8 cellular contexts compared by ENCODE assay signal in genomic region chr1:160085686-160086089, GRCh38. TPM values are rescaled to one million over a fixed set of nuclear protein-coding genes. Genes with fewer than 3 reads are reported as not detected.
DNase-seq lines count a peak whose midpoint lies in the region; ATAC-seq and TF ChIP-seq lines count a peak whose summit lies in the region.

No MANE protein-coding gene starts in this region.

- H3K4me3 ChIP-seq in Jurkat, Clone E6-1 (ENCODE audit: low read length) = no peak overlapping the region
- no peak overlapping the region for H3K4me3 ChIP-seq in OCI-LY7 (ENCODE audit: low read depth, low read length, poor library complexity, severe bottlenecking)

- no peak overlapping the region for H3K27ac ChIP-seq in OCI-LY7 (ENCODE audit: low read depth, low read length, poor library complexity, severe bottlenecking)

- no peak overlapping the region for H2AFZ ChIP-seq in OCI-LY7 (ENCODE audit: low read length)

- intact Hi-C loops in OCI-LY7 (cut with micrococcal nuclease; ENCODE audit: unreplicated experiment) = no loop called here

- no peaks in the 10 kb centered on the region for H3K9me3 ChIP-seq in OCI-LY7 (ENCODE audit: low read length)

- CTCF ChIA-PET in OCI-LY7 (lab: Charles Lee; ENCODE audit: unreplicated experiment) = interaction anchor here (0.5 to 1.1 kb wide), 6 partner anchors 10 to 361 kb away, joined by 3 to 6 read pairs (median 4); no protein-coding TSS in a partner anchor

- ATAC-seq in HG03097 (IDR thresholded peaks at IDR 0.05; ENCODE audit: low FRiP score, unreplicated experiment) = no peak

- TF ChIP-seq CTCF in OCI-LY7 (conservative IDR thresholded peaks at IDR 0.05; ENCODE audit: low read length) = peak; percentile 92

- POLR2A ChIA-PET in OCI-LY7 (lab: Charles Lee) = interaction anchor here (0.8 kb wide), 1 partner anchor 11 kb away, joined by 3 read pairs; no protein-coding TSS in a partner anchor

- no TSS peak for BruUV-seq in OCI-LY7 (replicated peaks; lab: Mats Ljungman, UMichigan)

- no peaks in the 10 kb centered on the region for H3K9me2 ChIP-seq in OCI-LY7 (ENCODE audit: insufficient read depth, low read length)

- peaks cover 14% of the 10 kb centered on the region for H3K36me3 ChIP-seq in OCI-LY7 (ENCODE audit: insufficient read depth, low read length)

- H3K4me2 ChIP-seq in OCI-LY7 (ENCODE audit: low read length) = no peak overlapping the region

- H3K4me1 ChIP-seq in OCI-LY7 (ENCODE audit: insufficient read depth, low read length, poor library complexity, severe bottlenecking) = no peaks in the 10 kb centered on the region

- DNase-seq in DMS 273 (lab: John Stamatoyannopoulos, UW; ENCODE audit: unreplicated experiment) (peak; percentile 93), OCI-LY7 (ENCODE audit: low spot score) (peak; percentile 75), activated T-cell treated with anti-CD3 and anti-CD28 coated beads for 24 hours (ENCODE audit: low read depth) (peak; percentile 52), epidermal melanocyte (ENCODE audit: insufficient read length, low spot score) (peak; percentile 97), myocyte (ENCODE audit: low read depth) (peak; percentile 74)
- peak; percentile 53 for DNase-seq in Jurkat, Clone E6-1 (ENCODE audit: low read depth, low spot score)
- DNase-seq in stimulated activated CD8-positive, alpha-beta memory T cell treated with anti-CD3 and anti-CD28 coated beads, Interleukin-7, amount 100 ng/mL, for 1 hour (ENCODE audit: low read depth in 2 of 2) = peak; percentile 49 to 62

- H3K79me2 ChIP-seq in OCI-LY7 (ENCODE audit: insufficient read depth, low read depth, low read length) = no peaks in the 10 kb centered on the region

- no peaks in the 10 kb centered on the region for H4K20me1 ChIP-seq in OCI-LY7 (ENCODE audit: insufficient read depth, low read length)

RNA-seq across cellular contexts. Expression of gene KCNJ9, which starts 4.3 kb away (rescaled TPM):
- 0.21 TPM for polyA plus RNA-seq in Jurkat, Clone E6-1 (2012; ENCODE audit: insufficient read depth, insufficient read length)
- not detected in 2 replicates for total RNA-seq in OCI-LY7 (2014; rRNA removed; shearing (Covaris generic))
- total RNA-seq in OCI-LY7 (2022) = not detected in 2 replicates
- total RNA-seq in myocyte = not detected in 2 replicates
- polyA plus RNA-seq in myocyte (2012) = not detected

RNA-seq across cellular contexts. Expression of gene IGSF8, which starts 12.7 kb away (rescaled TPM):
- polyA plus RNA-seq in Jurkat, Clone E6-1 (2012; ENCODE audit: insufficient read depth, insufficient read length) = 44.4 TPM
- 18.7 and 19.9 TPM in 2 replicates for total RNA-seq in OCI-LY7 (2014; rRNA removed; shearing (Covaris generic))
- total RNA-seq in OCI-LY7 (2022) (24.4 and 28.7 TPM in 2 replicates), myocyte (27.9 and 33.5 TPM in 2 replicates)
- 42.5 TPM for polyA plus RNA-seq in myocyte (2012)

RNA-seq across cellular contexts. Expression of gene KCNJ10, which starts 15.7 kb away (rescaled TPM):
- 0.73 TPM for polyA plus RNA-seq in Jurkat, Clone E6-1 (2012; ENCODE audit: insufficient read depth, insufficient read length)
- 0.33 TPM in 1 of 2 replicates, not detected in the other for total RNA-seq in OCI-LY7 (2014; rRNA removed; shearing (Covaris generic))
- 0.15 and 0.29 TPM in 2 replicates for total RNA-seq in OCI-LY7 (2022)
- not detected in 2 replicates for total RNA-seq in myocyte
- 0.08 TPM for polyA plus RNA-seq in myocyte (2012)

RNA-seq across cellular contexts. Expression of gene ATP1A2, which starts 29.9 kb away (rescaled TPM):
- not detected for polyA plus RNA-seq in Jurkat, Clone E6-1 (2012; ENCODE audit: insufficient read depth, insufficient read length)
- total RNA-seq in OCI-LY7 (2014; rRNA removed; shearing (Covaris generic)) = not detected in 2 replicates
- total RNA-seq in OCI-LY7 (2022) (not detected in 2 replicates), myocyte (28.2 and 60.4 TPM in 2 replicates)
- 46.7 TPM for polyA plus RNA-seq in myocyte (2012)

RNA-seq across cellular contexts. Expression of gene PIGM, which starts 53.9 kb away (rescaled TPM):
- 5.4 TPM for polyA plus RNA-seq in Jurkat, Clone E6-1 (2012; ENCODE audit: insufficient read depth, insufficient read length)
- 4.1 and 4.2 TPM in 2 replicates for total RNA-seq in OCI-LY7 (2014; rRNA removed; shearing (Covaris generic))
- total RNA-seq in OCI-LY7 (2022) (4.9 and 5.1 TPM in 2 replicates), myocyte (3.3 and 3.7 TPM in 2 replicates)
- polyA plus RNA-seq in myocyte (2012) = 3.7 TPM
